In the genomic region with DNA sequence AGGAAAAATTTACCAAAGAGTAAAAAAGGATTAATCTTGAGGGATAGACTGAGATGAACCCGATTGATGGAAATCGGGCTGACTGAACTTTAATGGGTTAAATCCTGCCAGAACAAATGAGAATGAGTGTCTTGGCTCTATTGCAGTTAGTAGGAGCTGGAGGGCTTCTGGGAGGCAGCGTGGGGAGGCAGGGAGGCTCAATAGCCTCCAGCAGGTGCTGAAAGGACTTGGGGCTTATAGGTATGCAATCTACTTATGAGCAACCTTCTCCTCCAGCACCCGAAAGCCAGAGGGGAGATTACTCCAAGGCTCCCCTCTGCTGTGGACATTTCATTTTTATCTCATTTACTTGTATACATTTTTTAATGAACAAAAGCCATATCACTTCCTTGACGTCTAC, we compare ENCODE assay signal across 9 cellular contexts. TPM values are rescaled to one million over a fixed set of nuclear protein-coding genes. Genes with fewer than 3 reads are reported as not detected.
DNase-seq lines count a peak whose midpoint lies in the region; ATAC-seq, FAIRE-seq and TF ChIP-seq lines count a peak whose summit lies in the region.
"Had no signal": no experiment of that assay in that cellular context is flagged by ENCODE, and none has a peak within 500 bp of the region (broad histone marks: within the 10 kb centered on the region; RNA-seq: fewer than 3 reads in every experiment).

No MANE protein-coding gene starts in this region.

- CTCF ChIA-PET in AG04449 (lab: Yijun Ruan, JAX) (interaction anchor here (0.7 to 2.2 kb wide), 6 partner anchors 10 to 217 kb away, joined by 3 to 7 read pairs (median 4); no protein-coding TSS in a partner anchor), MCF 10A (lab: Yijun Ruan, JAX) (interaction anchor here (0.6 to 2.7 kb wide), 8 partner anchors 9 to 209 kb away, joined by 3 to 15 read pairs (median 4); no protein-coding TSS in a partner anchor)
- CTCF ChIA-PET in naive thymus-derived CD4-positive, alpha-beta T cell (lab: Charles Lee): interaction anchor here (1.2 kb wide), 1 partner anchor 28 kb away, joined by 3 read pairs; no protein-coding TSS in a partner anchor

- no peak for DNase-seq in AG04449 (ENCODE audit: low read depth, low spot score)
- no peak for DNase-seq in MCF 10A (ENCODE audit: unreplicated experiment)
- no peak for DNase-seq in naive thymus-derived CD4-positive, alpha-beta T cell
- DNase-seq in dedifferentiated amniotic fluid mesenchymal stem cell (ENCODE audit: extremely low spot score): no peak
- DNase-seq in urothelium cell line (ENCODE audit: low spot score): no peak
- DNase-seq in activated CD4-positive, CD25-positive, alpha-beta regulatory T cell treated with anti-CD3 and anti-CD28 coated beads, Interleukin-2, amount 50 U/mL, for 72 hours: no peak
- DNase-seq in occipital lobe (lab: John Stamatoyannopoulos, UW): no peak
- DNase-seq: GF-D8 had no signal

- no peak overlapping the region for H3K27ac Mint-ChIP-seq in MCF 10A (ENCODE audit: low read depth, unreplicated experiment)
- peak overlapping the region in 8 of 9 donors; percentile 50 to 89 (median 70) for H3K27ac Mint-ChIP-seq in naive thymus-derived CD4-positive, alpha-beta T cell

- peak overlapping the region; percentile 91 for H3K4me3 Mint-ChIP-seq in MCF 10A (ENCODE audit: unreplicated experiment)
- H3K4me3 Mint-ChIP-seq in naive thymus-derived CD4-positive, alpha-beta T cell: peak overlapping the region; percentile 73 to 97 (median 95)

- BruUV-seq in MCF 10A (replicated peaks; lab: Mats Ljungman, UMichigan): no TSS peak

- no peak overlapping the region for H3K9ac ChIP-seq in HUES48 (ENCODE audit: low read depth, low read length)

- H3K9me3 ChIP-seq in HUES48 (ENCODE audit: control insufficient read depth, insufficient read depth, low read length): no peaks in the 10 kb centered on the region
- no peaks in the 10 kb centered on the region for H3K9me3 ChIP-seq in naive thymus-derived CD4-positive, alpha-beta T cell (ENCODE audit: control insufficient read depth in 2 of 3, low read length in 3 of 3)

- intact Hi-C loops in MCF 10A (cut with micrococcal nuclease): no loop called here
- intact Hi-C loops in naive thymus-derived CD4-positive, alpha-beta T cell (cut with micrococcal nuclease): loop anchor here (1.0 to 10.0 kb wide), 14 partner anchors 27 to 1997 kb away; a partner anchor contains a TSS

- no peaks in the 10 kb centered on the region for H3K36me3 ChIP-seq in HUES48 (ENCODE audit: control insufficient read depth, insufficient read depth, low read length)
- no peaks in the 10 kb centered on the region for H3K36me3 ChIP-seq in naive thymus-derived CD4-positive, alpha-beta T cell (ENCODE audit: control insufficient read depth in 2 of 3, insufficient read depth in 3 of 3, low read length in 3 of 3)

- POLR2A ChIA-PET in AG04449 (lab: Yijun Ruan, JAX) (interaction anchor here (1.0 to 2.0 kb wide), 4 partner anchors 15 to 151 kb away, joined by 4 to 9 read pairs (median 5); a partner anchor contains a TSS), MCF 10A (lab: Yijun Ruan, JAX) (interaction anchor here (0.7 to 4.4 kb wide), 13 partner anchors 9 to 201 kb away, joined by 3 to 64 read pairs (median 5); a partner anchor contains a TSS)
- POLR2A ChIA-PET in naive thymus-derived CD4-positive, alpha-beta T cell (lab: Charles Lee): interaction anchor here (1.1 to 1.8 kb wide), 6 partner anchors 18 to 193 kb away, joined by 3 to 6 read pairs (median 4); a partner anchor contains a TSS

- H3K9me3 Mint-ChIP-seq in MCF 10A (ENCODE audit: unreplicated experiment): no peaks in the 10 kb centered on the region
- H3K9me3 Mint-ChIP-seq in naive thymus-derived CD4-positive, alpha-beta T cell: no peaks in the 10 kb centered on the region

- no peaks in the 10 kb centered on the region for H3K36me3 Mint-ChIP-seq in MCF 10A (ENCODE audit: insufficient read depth, unreplicated experiment)
- H3K36me3 Mint-ChIP-seq in naive thymus-derived CD4-positive, alpha-beta T cell: peaks cover 0 to 5% (median 0%) of the 10 kb centered on the region in 5 donors

- peaks cover 22% of the 10 kb centered on the region for H3K4me1 Mint-ChIP-seq in MCF 10A (ENCODE audit: insufficient read depth, unreplicated experiment)
- peaks cover 14 to 41% (median 21%) of the 10 kb centered on the region in 7 donors for H3K4me1 Mint-ChIP-seq in naive thymus-derived CD4-positive, alpha-beta T cell

- no peak overlapping the region for H3K27ac ChIP-seq in HUES48 (ENCODE audit: low read depth, low read length)
- H3K27ac ChIP-seq in naive thymus-derived CD4-positive, alpha-beta T cell (ENCODE audit: low read depth, low read length): no peak overlapping the region

- H3K4me3 ChIP-seq in AG04449 (ENCODE audit: low read depth, low read length): peak overlapping the region; percentile 76; the same call in 1 of the 2 replicates
- peak overlapping the region; percentile 93 for H3K4me3 ChIP-seq in HUES48 (ENCODE audit: low read depth, low read length)
- H3K4me3 ChIP-seq in naive thymus-derived CD4-positive, alpha-beta T cell (ENCODE audit: low read length): peak overlapping the region; percentile 83

- TF ChIP-seq CTCF in AG04449 (IDR thresholded peaks at IDR 0.05; ENCODE audit: insufficient read depth, low read length, missing control alignments) (no peak), MCF 10A (IDR thresholded peaks at IDR 0.05; ENCODE audit: unreplicated experiment) (no peak)

- no peak for FAIRE-seq in urothelium cell line (lab: Jason Lieb, UNC)

- ATAC-seq in naive thymus-derived CD4-positive, alpha-beta T cell: no peak

- H3K27me3 Mint-ChIP-seq in MCF 10A (ENCODE audit: insufficient read depth, unreplicated experiment): no peaks in the 10 kb centered on the region
- peaks cover 4 to 29% (median 26%) of the 10 kb centered on the region in 5 donors for H3K27me3 Mint-ChIP-seq in naive thymus-derived CD4-positive, alpha-beta T cell

- peaks cover 7% of the 10 kb centered on the region for H3K4me1 ChIP-seq in HUES48 (ENCODE audit: control insufficient read depth, insufficient read depth, low read length)
- H3K4me1 ChIP-seq in naive thymus-derived CD4-positive, alpha-beta T cell (ENCODE audit: control insufficient read depth in 2 of 2, insufficient read depth in 2 of 2, low read length in 2 of 2): peaks cover 0 to 6% of the 10 kb centered on the region in 2 donors

- peaks cover 28% of the 10 kb centered on the region for H3K27me3 ChIP-seq in HUES48 (ENCODE audit: control insufficient read depth, insufficient read depth, low read length)
- H3K27me3 ChIP-seq in naive thymus-derived CD4-positive, alpha-beta T cell (ENCODE audit: control insufficient read depth in 2 of 2, insufficient read depth in 2 of 2, low read length in 2 of 2): peaks cover 0 to 3% of the 10 kb centered on the region in 2 donors

RNA-seq across cellular contexts. Expression of a gene that starts 1.0 kb away (rescaled TPM):
- total RNA-seq in MCF 10A (2022) (7.2 and 10.7 TPM in 2 replicates), occipital lobe (5.9 TPM)
- 10 to 100 TPM in 1 of 5 experiments, 1 to 10 TPM in 4; 1.8 to 11.2 (median 5.1) TPM for total RNA-seq in naive thymus-derived CD4-positive, alpha-beta T cell
- polyA plus RNA-seq in naive thymus-derived CD4-positive, alpha-beta T cell: under 1 TPM; 0.86 to 0.92 TPM

RNA-seq across cellular contexts. Expression of a gene that starts 56.2 kb away (rescaled TPM):
- 4.1 and 4.7 TPM in 2 replicates for total RNA-seq in MCF 10A (2022)
- 1 to 10 TPM; 3.0 to 7.5 (median 5.8) TPM for total RNA-seq in naive thymus-derived CD4-positive, alpha-beta T cell
- 1 to 10 TPM; 3.5 to 4.1 TPM for polyA plus RNA-seq in naive thymus-derived CD4-positive, alpha-beta T cell
- total RNA-seq in occipital lobe: 40.1 TPM
